ENCODE assay signal across 11 cellular contexts in the genomic region with DNA sequence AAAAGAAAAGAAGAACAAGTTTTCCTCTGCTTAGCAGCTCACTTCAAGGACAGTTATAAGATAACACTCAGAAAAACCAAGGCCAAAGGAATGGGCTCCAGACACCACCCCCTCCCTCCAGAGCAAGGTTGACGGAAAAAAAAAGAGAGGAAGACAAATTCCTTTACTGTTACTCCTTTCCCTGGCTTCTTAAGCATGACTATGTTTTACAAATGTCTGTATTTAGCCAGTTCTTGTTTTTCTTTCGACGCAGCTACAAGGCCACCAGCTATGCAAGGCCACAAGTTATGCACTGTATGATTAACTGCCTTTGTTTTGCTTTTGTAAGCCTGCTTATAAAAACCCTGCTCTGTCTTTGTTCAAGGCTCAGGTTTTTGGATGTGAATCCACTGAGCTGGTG. TPM values are rescaled to one million over a fixed set of nuclear protein-coding genes. Genes with fewer than 3 reads are reported as not detected.
DNase-seq lines count a peak whose midpoint lies in the region; ATAC-seq, FAIRE-seq and TF ChIP-seq lines count a peak whose summit lies in the region.
"Not testable (repeated sequence)": the region's sequence is repeated elsewhere in the genome, so short reads cannot be mapped to it uniquely, and the experiment has no call there.
"Had no signal": no experiment of that assay in that cellular context is flagged by ENCODE, and none has a peak within 500 bp of the region (broad histone marks: within the 10 kb centered on the region; RNA-seq: fewer than 3 reads in every experiment).

No MANE protein-coding gene starts in this region.

- not testable (repeated sequence) for H3K4me3 ChIP-seq in A549; fibroblast of pulmonary artery (replicated peaks; ENCODE audit: low read depth, low read length)

- TF ChIP-seq RAD21 in A549 (conservative IDR thresholded peaks at IDR 0.05 in 1 of 2, IDR thresholded peaks at IDR 0.05 in 1 of 2): not testable (repeated sequence)

- DNase-seq in A549 (ENCODE audit: low read depth in 1 of 2, low spot score in 1 of 2) (peak in 1 of 2 experiments; percentile 23), EL (peak; percentile 79), HT1080 (ENCODE audit: low read depth) (peak; percentile 63), T1000 (lab: John Stamatoyannopoulos, UW) (peak; percentile 12), brain pericyte (ENCODE audit: low read depth, low spot score) (peak; percentile 33), fibroblast of pulmonary artery (ENCODE audit: low read depth) (peak; percentile 61), left kidney (ENCODE audit: low read depth, low spot score) (peak; percentile 30)
- DNase-seq in progenitor cell of endocrine pancreas (ENCODE audit: low spot score, unreplicated experiment): not testable (repeated sequence)

- not testable (repeated sequence) for H3K9me3 Mint-ChIP-seq in progenitor cell of endocrine pancreas (ENCODE audit: low read depth)

- peaks cover 21% of the 10 kb centered on the region for H3K4me1 Mint-ChIP-seq in progenitor cell of endocrine pancreas (ENCODE audit: low read depth)

- TF ChIP-seq CTCF in A549 (IDR thresholded peaks at IDR 0.05); fibroblast of pulmonary artery (IDR thresholded peaks at IDR 0.05; ENCODE audit: low read length, missing control alignments); progenitor cell of endocrine pancreas (IDR thresholded peaks at IDR 0.05; ENCODE audit: unreplicated experiment): not testable (repeated sequence)

- peak in 1 of 2 experiments; percentile 45; a peak in 3 of 6 replicates for ATAC-seq in A549

- peak overlapping the region; percentile 99 for H3K27ac Mint-ChIP-seq in progenitor cell of endocrine pancreas

- peaks cover 30% of the 10 kb centered on the region for H3K4me1 ChIP-seq in A549

- peak overlapping the region; percentile 78 for H3K4me2 ChIP-seq in A549

- peak overlapping the region; percentile 85 to 95 for H3K27ac ChIP-seq in A549

- WGBS in A549 (ENCODE audit: missing lambda C conversion rate): 16% methylated on average over 3 of the region's 3 CpGs

- H3K4me3 Mint-ChIP-seq in progenitor cell of endocrine pancreas (ENCODE audit: low read depth): not testable (repeated sequence)

- TF ChIP-seq EP300 in A549 (IDR thresholded peaks at IDR 0.05): not testable (repeated sequence)

- FAIRE-seq in A549 (lab: Jason Lieb, UNC): not testable (repeated sequence)

- H3K36me3 Mint-ChIP-seq in progenitor cell of endocrine pancreas (ENCODE audit: insufficient read depth): not testable (repeated sequence)

- not testable (repeated sequence) for TF ChIP-seq POLR2A in A549 (IDR thresholded peaks at IDR 0.05; ENCODE audit: low read length)

- CTCF ChIA-PET in A549 (lab: Yijun Ruan, JAX): interaction anchor here (1.4 to 3.1 kb wide), 2 partner anchors 9 to 108 kb away, joined by 3 to 21 read pairs; no protein-coding TSS in a partner anchor

- H3K27me3 Mint-ChIP-seq in progenitor cell of endocrine pancreas: not testable (repeated sequence)

- H3K9me3 ChIP-seq in A549: not testable (repeated sequence)

- POLR2A ChIA-PET in A549 (lab: Yijun Ruan, JAX): not testable (repeated sequence)

TF ChIP-seq in A549, 52 proteins besides CTCF, POLR2A, EP300 and RAD21:
- TF ChIP-seq FOSL2 (IDR thresholded peaks at IDR 0.05): not testable (repeated sequence)
- 0 out of 2 replicates have a peak, but pooled peaks have one; percentile 3 for TF ChIP-seq FOSL2 (CRISPR knock-in tag; IDR thresholded peaks at IDR 0.05)

RNA-seq across cellular contexts. Expression of gene RAB3B, which starts 15.0 kb away (rescaled TPM):
- polyA plus RNA-seq in A549 (2011; rRNA removed) (6.9 and 7.9 TPM in 2 replicates), A549 (2017; fragmentation: RNase III; extraction: RNeasy Plus Mini Kit Qiagen cat#74134 plus additional on column Dnase treatment) (10.9 to 15.1 TPM (median 13.6 TPM) in 3 replicates)
- polyA plus RNA-seq in A549 (2012; cell fraction: cytosol; rRNA removed): 1.6 and 2.2 TPM in 2 replicates
- polyA plus RNA-seq in A549 (2012; cell fraction: nucleus; rRNA removed): 1.2 and 1.9 TPM in 2 replicates
- 12.5 and 13.5 TPM in 2 replicates for polyA minus RNA-seq in A549 (2011; rRNA and poly(A)+ RNA removed)
- 20.5 and 23.3 TPM in 2 replicates for total RNA-seq in HT1080 (2014; rRNA removed; shearing (Covaris generic))
- polyA plus RNA-seq in HT1080 (2015; cell fraction: cytosol; rRNA removed): 14.1 and 19.8 TPM in 2 replicates
- 18.0 and 19.2 TPM in 2 replicates for polyA plus RNA-seq in HT1080 (2015; cell fraction: nucleus; rRNA removed)
- 86.2 and 87.1 TPM in 2 replicates for total RNA-seq in progenitor cell of endocrine pancreas
- total RNA-seq: ascending aorta had no signal
- polyA plus RNA-seq: immature natural killer cell; naive thymus-derived CD4-positive, alpha-beta T cell had no signal

RNA-seq across cellular contexts. Expression of gene KTI12, which starts 28.1 kb away (rescaled TPM):
- polyA plus RNA-seq in A549 (2011; rRNA removed): 12.0 TPM in 2 replicates
- 16.3 and 19.5 TPM in 2 replicates for polyA plus RNA-seq in A549 (2012; cell fraction: cytosol; rRNA removed)
- polyA plus RNA-seq in A549 (2012; cell fraction: nucleus; rRNA removed): 20.5 and 24.6 TPM in 2 replicates
- polyA plus RNA-seq in A549 (2017; fragmentation: RNase III; extraction: RNeasy Plus Mini Kit Qiagen cat#74134 plus additional on column Dnase treatment): 9.6 to 11.8 TPM (median 10.9 TPM) in 3 replicates
- 7.6 and 10.1 TPM in 2 replicates for polyA minus RNA-seq in A549 (2011; rRNA and poly(A)+ RNA removed)
- total RNA-seq in HT1080 (2014; rRNA removed; shearing (Covaris generic)): 15.4 and 16.2 TPM in 2 replicates
- polyA plus RNA-seq in HT1080 (2015; cell fraction: cytosol; rRNA removed): 14.8 and 15.6 TPM in 2 replicates
- polyA plus RNA-seq in HT1080 (2015; cell fraction: nucleus; rRNA removed): 13.6 and 13.8 TPM in 2 replicates
- total RNA-seq in progenitor cell of endocrine pancreas: 8.3 and 8.5 TPM in 2 replicates

RNA-seq across cellular contexts. Expression of gene TXNDC12, which starts 49.4 kb away (rescaled TPM):
- polyA plus RNA-seq in A549 (2011; rRNA removed) (42.0 and 65.2 TPM in 2 replicates), A549 (2017; fragmentation: RNase III; extraction: RNeasy Plus Mini Kit Qiagen cat#74134 plus additional on column Dnase treatment) (54.3 to 61.0 TPM (median 59.7 TPM) in 3 replicates)
- polyA plus RNA-seq in A549 (2012; cell fraction: cytosol; rRNA removed): 23.7 and 24.4 TPM in 2 replicates
- 14.6 and 15.0 TPM in 2 replicates for polyA plus RNA-seq in A549 (2012; cell fraction: nucleus; rRNA removed)
- 11.6 and 23.9 TPM in 2 replicates for polyA minus RNA-seq in A549 (2011; rRNA and poly(A)+ RNA removed)
- 68.9 and 76.2 TPM in 2 replicates for total RNA-seq in HT1080 (2014; rRNA removed; shearing (Covaris generic))
- polyA plus RNA-seq in HT1080 (2015; cell fraction: cytosol; rRNA removed): 89.0 and 92.0 TPM in 2 replicates
- 56.0 and 62.6 TPM in 2 replicates for polyA plus RNA-seq in HT1080 (2015; cell fraction: nucleus; rRNA removed)
- total RNA-seq in progenitor cell of endocrine pancreas: 70.1 and 83.6 TPM in 2 replicates

RNA-seq across cellular contexts. Expression of gene BTF3L4, which starts 50.5 kb away (rescaled TPM):
- 47.7 and 63.8 TPM in 2 replicates for polyA plus RNA-seq in A549 (2011; rRNA removed)
- 11.2 and 12.1 TPM in 2 replicates for polyA plus RNA-seq in A549 (2012; cell fraction: cytosol; rRNA removed)
- polyA plus RNA-seq in A549 (2012; cell fraction: nucleus; rRNA removed): 3.5 and 6.6 TPM in 2 replicates
- 46.8 to 53.7 TPM (median 47.4 TPM) in 3 replicates for polyA plus RNA-seq in A549 (2017; fragmentation: RNase III; extraction: RNeasy Plus Mini Kit Qiagen cat#74134 plus additional on column Dnase treatment)
- 11.0 and 11.2 TPM in 2 replicates for polyA minus RNA-seq in A549 (2011; rRNA and poly(A)+ RNA removed)
- total RNA-seq in HT1080 (2014; rRNA removed; shearing (Covaris generic)): 46.4 and 50.8 TPM in 2 replicates
- polyA plus RNA-seq in HT1080 (2015; cell fraction: cytosol; rRNA removed): 74.6 and 75.3 TPM in 2 replicates
- polyA plus RNA-seq in HT1080 (2015; cell fraction: nucleus; rRNA removed): 46.4 and 59.2 TPM in 2 replicates
- 93.1 and 100 TPM in 2 replicates for total RNA-seq in progenitor cell of endocrine pancreas
